Comparison of ENCODE assay signal across 1 cellular context in genomic region chr20:6994452-6994851, GRCh38.
TF ChIP-seq lines count a peak whose summit lies in the region.

No MANE protein-coding gene starts in this region.

TF ChIP-seq in WTC11, 78 proteins besides CTCF, POLR2A, EP300 and RAD21 (continued from another document):
- no peak for TF ChIP-seq ZNF425 (CRISPR knock-in tag; conservative IDR thresholded peaks at IDR 0.05)
- no peak for TF ChIP-seq NR1H2 (CRISPR knock-in tag; IDR thresholded peaks at IDR 0.05)
- no peak for TF ChIP-seq MYBL2 (CRISPR knock-in tag; IDR thresholded peaks at IDR 0.05)
- no peak for TF ChIP-seq EMX1 (CRISPR knock-in tag; IDR thresholded peaks at IDR 0.05)
- TF ChIP-seq MLX (CRISPR knock-in tag; IDR thresholded peaks at IDR 0.05): no peak
- no peak for TF ChIP-seq NFE2L1 (CRISPR knock-in tag; IDR thresholded peaks at IDR 0.05)
